Comparison of ENCODE assay signal across 8 cellular contexts in the genomic region with DNA sequence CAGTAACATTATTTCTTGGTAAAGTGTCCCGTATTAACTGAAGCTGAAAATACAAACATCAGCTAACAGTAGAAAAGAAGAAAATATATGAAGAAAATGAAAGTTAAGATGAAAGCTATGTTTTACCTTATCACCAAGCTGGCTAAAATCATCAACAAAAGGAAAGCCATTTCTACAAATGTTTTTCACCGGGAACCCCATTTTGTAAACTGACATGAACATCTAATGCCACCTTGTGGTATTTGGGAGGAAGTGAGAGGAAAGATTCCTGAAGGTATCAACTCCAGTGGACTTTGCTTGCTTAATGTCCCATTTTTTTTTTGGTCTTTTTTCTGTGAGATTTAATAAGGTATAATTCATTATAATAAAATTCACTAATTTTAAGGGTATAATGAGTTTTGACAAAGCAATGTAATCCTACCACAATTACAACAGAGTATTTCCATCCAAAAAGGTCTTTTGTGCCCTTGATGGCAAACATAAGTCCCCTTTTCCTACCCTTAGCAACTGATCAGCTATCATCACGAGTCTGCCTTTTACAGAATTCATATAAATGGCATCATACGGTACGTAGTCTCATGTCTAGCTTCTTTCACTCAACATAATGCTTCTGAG. TPM values are rescaled to one million over a fixed set of nuclear protein-coding genes. Genes with fewer than 3 reads are reported as not detected.
DNase-seq lines count a peak whose midpoint lies in the region; ATAC-seq and TF ChIP-seq lines count a peak whose summit lies in the region.

No MANE protein-coding gene starts in this region.

- peak overlapping the region; percentile 47 for H3K4me3 Mint-ChIP-seq in CD4-positive, alpha-beta T cell

- peak; percentile 72 for TF ChIP-seq CTCF in CD4-positive, alpha-beta T cell (IDR thresholded peaks at IDR 0.05)
- TF ChIP-seq CTCF in mammary epithelial cell (conservative IDR thresholded peaks at IDR 0.05 in 1 of 2, IDR thresholded peaks at IDR 0.05 in 1 of 2; ENCODE audit: extremely low read depth in 1 of 2, insufficient read depth in 1 of 2, low read depth in 1 of 2, low read length in 2 of 2) (peak; percentile 74 to 80), left lung (IDR thresholded peaks at IDR 0.05) (peak; percentile 65 to 66), upper lobe of right lung (IDR thresholded peaks at IDR 0.05) (peak; percentile 83)

- WGBS in mammary epithelial cell (ENCODE audit: low coverage, missing lambda C conversion rate), result 63% methylated on average over 5 of the region's 5 CpGs

- no peaks in the 10 kb centered on the region for H3K9me3 Mint-ChIP-seq in CD4-positive, alpha-beta T cell

- no peak overlapping the region for H3K4me3 ChIP-seq in mammary epithelial cell (replicated peaks in 1 of 3; ENCODE audit: insufficient read depth in 1 of 3, low read depth in 2 of 3, low read length in 3 of 3)
- peak overlapping the region in 1 of 2 donors; percentile 19 for H3K4me3 ChIP-seq in left lung
- peak overlapping the region; percentile 28 for H3K4me3 ChIP-seq in upper lobe of right lung

- H3K27ac Mint-ChIP-seq in CD4-positive, alpha-beta T cell, result peak overlapping the region; percentile 31

- no peak overlapping the region for H3K9ac ChIP-seq in mammary epithelial cell (ENCODE audit: insufficient read depth, low read length)

- H3K4me1 ChIP-seq in mammary epithelial cell (ENCODE audit: insufficient read depth, low read length) (peaks cover 3% of the 10 kb centered on the region), left lung (peaks cover 5 to 24% of the 10 kb centered on the region in 2 donors), upper lobe of right lung (peaks cover 15% of the 10 kb centered on the region)

- H4K20me1 ChIP-seq in mammary epithelial cell (ENCODE audit: insufficient read depth, low read length), result peaks cover 2% of the 10 kb centered on the region

- H3K27me3 Mint-ChIP-seq in CD4-positive, alpha-beta T cell, result no peaks in the 10 kb centered on the region

- peaks cover 60% of the 10 kb centered on the region for H3K36me3 Mint-ChIP-seq in CD4-positive, alpha-beta T cell (ENCODE audit: low read depth)

- dilution Hi-C loops in mammary epithelial cell (cut with HindIII; ENCODE audit: low sequenced_read_pairs), result no loop called here

- H3K9me3 ChIP-seq in CD4-positive, alpha-beta T cell (ENCODE audit: control insufficient read depth, low read length), result no peaks in the 10 kb centered on the region
- H3K9me3 ChIP-seq in mammary epithelial cell (replicated peaks; ENCODE audit: insufficient read depth, low read length), result no peaks in the 10 kb centered on the region
- H3K9me3 ChIP-seq in left lung, result no peaks in the 10 kb centered on the region
- no peaks in the 10 kb centered on the region for H3K9me3 ChIP-seq in upper lobe of right lung

- in situ Hi-C loops in mammary epithelial cell (cut with MboI; ENCODE audit: low sequenced_read_pairs in 2 of 2), result loop anchor here (5.0 to 25.0 kb wide), 4 partner anchors 84 to 434 kb away; a partner anchor contains a TSS

- no peaks in the 10 kb centered on the region for H3K27me3 ChIP-seq in CD4-positive, alpha-beta T cell (ENCODE audit: control insufficient read depth, insufficient read depth, low read length)
- H3K27me3 ChIP-seq in mammary epithelial cell (ENCODE audit: insufficient read depth, low read length) (no peaks in the 10 kb centered on the region), left lung (no peaks in the 10 kb centered on the region), upper lobe of right lung (no peaks in the 10 kb centered on the region)

- peaks cover 23% of the 10 kb centered on the region for H3K4me1 Mint-ChIP-seq in CD4-positive, alpha-beta T cell (ENCODE audit: low read depth)

- CTCF ChIA-PET in CD4-positive, alpha-beta T cell (lab: Charles Lee), result interaction anchor here (0.8 to 1.7 kb wide), 3 partner anchors 86 to 94 kb away, joined by 3 to 7 read pairs (median 4); no protein-coding TSS in a partner anchor
- CTCF ChIA-PET in mammary epithelial cell (lab: Charles Lee; ENCODE audit: low non-redundant PET), result no interaction called here

- peaks cover 58% of the 10 kb centered on the region for H3K79me2 ChIP-seq in mammary epithelial cell (ENCODE audit: insufficient read depth, low read length)

- no peak for DNase-seq in CD4-positive, alpha-beta T cell
- peak; percentile 50 for DNase-seq in H4 (ENCODE audit: low spot score)
- DNase-seq in NCI-H748 (lab: John Stamatoyannopoulos, UW; ENCODE audit: unreplicated experiment), result peak; percentile 70
- DNase-seq in mammary epithelial cell, result peak; percentile 39
- no peak for DNase-seq in left lung
- no peak for DNase-seq in upper lobe of right lung
- DNase-seq in stimulated activated CD4-positive, alpha-beta T cell treated with anti-CD3 and anti-CD28 coated beads, Interleukin-15, amount 100 ng/mL, for 24 hours, result no peak

- intact Hi-C loops in CD4-positive, alpha-beta T cell (cut with DNase I, micrococcal nuclease), result loop anchor here (1.0 kb wide), 1 partner anchor 95 kb away; no protein-coding TSS in a partner anchor
- intact Hi-C loops in mammary epithelial cell (cut with micrococcal nuclease), result loop anchor here (1.0 to 5.0 kb wide), 7 partner anchors 64 to 425 kb away; a partner anchor contains a TSS
- intact Hi-C loops in left lung (cut with DNase I), result loop anchor here in 1 of 2 donors (5.0 kb wide), 1 partner anchor 94 kb away; no protein-coding TSS in a partner anchor
- intact Hi-C loops in upper lobe of right lung (cut with DNase I), result loop anchor here (10.0 kb wide), 1 partner anchor 91 kb away; no protein-coding TSS in a partner anchor

- ATAC-seq in CD4-positive, alpha-beta T cell (ENCODE audit: poor library complexity), result peak; percentile 44
- ATAC-seq in left lung (peak; percentile 87), upper lobe of right lung (peak; percentile 74), GM21381 (IDR thresholded peaks at IDR 0.05; ENCODE audit: unreplicated experiment) (no peak)

- H3K36me3 ChIP-seq in mammary epithelial cell (ENCODE audit: insufficient read depth, low read length) (peaks cover 19% of the 10 kb centered on the region), left lung (peaks cover 0 to 68% of the 10 kb centered on the region in 2 donors), upper lobe of right lung (peaks cover 52% of the 10 kb centered on the region)

- POLR2A ChIA-PET in CD4-positive, alpha-beta T cell (lab: Charles Lee), result interaction anchor here (1.7 kb wide), 1 partner anchor 24 kb away, joined by 3 read pairs; no protein-coding TSS in a partner anchor

- no peak overlapping the region for H3K27ac ChIP-seq in CD4-positive, alpha-beta T cell (ENCODE audit: low read depth, low read length)
- H3K27ac ChIP-seq in mammary epithelial cell (ENCODE audit: insufficient read depth, low read depth, low read length), result no peak overlapping the region
- H3K27ac ChIP-seq in left lung, result peak overlapping the region in 1 of 2 donors; percentile 29
- no peak overlapping the region for H3K27ac ChIP-seq in upper lobe of right lung

- BruUV-seq in mammary epithelial cell (replicated peaks; lab: Mats Ljungman, UMichigan), result no TSS peak

- H3K4me2 ChIP-seq in mammary epithelial cell (ENCODE audit: insufficient read depth, low read depth, low read length), result peak overlapping the region; percentile 26

- no peak overlapping the region for H2AFZ ChIP-seq in mammary epithelial cell (ENCODE audit: low read depth, low read length)

RNA-seq across cellular contexts. Expression of a gene that starts 7.7 kb away (rescaled TPM):
- 10 to 100 TPM; 53.9 to 56.2 TPM for total RNA-seq in CD4-positive, alpha-beta T cell
- total RNA-seq in H4 (2014; rRNA removed; shearing (Covaris generic)), result 322 and 356 TPM in 2 replicates
- total RNA-seq in mammary epithelial cell (100 to 1,000 TPM in 1 of 2 donors, 10 to 100 TPM in 1; 73.5 to 106 TPM), left lung (100 to 1,000 TPM in 1 of 2 donors, 10 to 100 TPM in 1; 87.7 to 110 TPM), upper lobe of right lung (79.3 TPM)
- polyA plus RNA-seq in mammary epithelial cell, result 154 TPM
- polyA minus RNA-seq in mammary epithelial cell, result 337 TPM

RNA-seq across cellular contexts. Expression of a gene that starts 34.4 kb away (rescaled TPM):
- 10 to 100 TPM; 27.0 to 30.6 TPM for total RNA-seq in CD4-positive, alpha-beta T cell
- 9.8 and 17.5 TPM in 2 replicates for total RNA-seq in H4 (2014; rRNA removed; shearing (Covaris generic))
- total RNA-seq in mammary epithelial cell (100 to 1,000 TPM in 1 of 2 donors, 10 to 100 TPM in 1; 97.1 to 180 TPM), left lung (10 to 100 TPM; 63.6 to 65.0 TPM), upper lobe of right lung (42.1 TPM)
- 80.2 TPM for polyA plus RNA-seq in mammary epithelial cell
- polyA minus RNA-seq in mammary epithelial cell, result 162 TPM

Comparison
In these comparisons a context has a peak if more than half of its experiments do, and no peak if none do; other contexts are left out.
1. DNase-seq: peak in H4 (single experiment), NCI-H748 (single experiment) and mammary epithelial cell (single experiment); none in CD4-positive, alpha-beta T cell (0 of 10), left lung (0 of 2), upper lobe of right lung (single experiment) and stimulated activated CD4-positive, alpha-beta T cell treated with anti-CD3 and anti-CD28 coated beads, Interleukin-15, amount 100 ng/mL, for 24 hours (single experiment).
2. Peak in every context shown above with its lines, with median percentiles within 50 percentile points of each other: CTCF ChIP-seq.